In genomic region chr5:43019293-43019614, GRCh38 we compare ENCODE assay signal across 1 cellular context.
TF ChIP-seq lines count a peak whose summit lies in the region.

No MANE protein-coding gene starts in this region.

TF ChIP-seq in HCT116, 20 proteins besides CTCF, POLR2A, EP300 and RAD21 (continued from another document):
- TF ChIP-seq, protein P1, sequence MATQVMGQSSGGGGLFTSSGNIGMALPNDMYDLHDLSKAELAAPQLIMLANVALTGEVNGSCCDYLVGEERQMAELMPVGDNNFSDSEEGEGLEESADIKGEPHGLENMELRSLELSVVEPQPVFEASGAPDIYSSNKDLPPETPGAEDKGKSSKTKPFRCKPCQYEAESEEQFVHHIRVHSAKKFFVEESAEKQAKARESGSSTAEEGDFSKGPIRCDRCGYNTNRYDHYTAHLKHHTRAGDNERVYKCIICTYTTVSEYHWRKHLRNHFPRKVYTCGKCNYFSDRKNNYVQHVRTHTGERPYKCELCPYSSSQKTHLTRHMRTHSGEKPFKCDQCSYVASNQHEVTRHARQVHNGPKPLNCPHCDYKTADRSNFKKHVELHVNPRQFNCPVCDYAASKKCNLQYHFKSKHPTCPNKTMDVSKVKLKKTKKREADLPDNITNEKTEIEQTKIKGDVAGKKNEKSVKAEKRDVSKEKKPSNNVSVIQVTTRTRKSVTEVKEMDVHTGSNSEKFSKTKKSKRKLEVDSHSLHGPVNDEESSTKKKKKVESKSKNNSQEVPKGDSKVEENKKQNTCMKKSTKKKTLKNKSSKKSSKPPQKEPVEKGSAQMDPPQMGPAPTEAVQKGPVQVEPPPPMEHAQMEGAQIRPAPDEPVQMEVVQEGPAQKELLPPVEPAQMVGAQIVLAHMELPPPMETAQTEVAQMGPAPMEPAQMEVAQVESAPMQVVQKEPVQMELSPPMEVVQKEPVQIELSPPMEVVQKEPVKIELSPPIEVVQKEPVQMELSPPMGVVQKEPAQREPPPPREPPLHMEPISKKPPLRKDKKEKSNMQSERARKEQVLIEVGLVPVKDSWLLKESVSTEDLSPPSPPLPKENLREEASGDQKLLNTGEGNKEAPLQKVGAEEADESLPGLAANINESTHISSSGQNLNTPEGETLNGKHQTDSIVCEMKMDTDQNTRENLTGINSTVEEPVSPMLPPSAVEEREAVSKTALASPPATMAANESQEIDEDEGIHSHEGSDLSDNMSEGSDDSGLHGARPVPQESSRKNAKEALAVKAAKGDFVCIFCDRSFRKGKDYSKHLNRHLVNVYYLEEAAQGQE (IDR thresholded peaks at IDR 0.05; ENCODE audit: low read depth) = no peak
- TF ChIP-seq CBX3 (IDR thresholded peaks at IDR 0.05; ENCODE audit: low read depth) (no peak), SIN3A (IDR thresholded peaks at IDR 0.05; ENCODE audit: low read depth) (no peak), EGR1 (IDR thresholded peaks at IDR 0.05; ENCODE audit: low read depth) (no peak), MAX (IDR thresholded peaks at IDR 0.05) (no peak), FOSL1 (IDR thresholded peaks at IDR 0.05; ENCODE audit: low read depth) (no peak), ZFX (IDR thresholded peaks at IDR 0.05) (no peak), EZH2 (IDR thresholded peaks at IDR 0.05) (no peak), SP1 (IDR thresholded peaks at IDR 0.05; ENCODE audit: low read depth) (no peak), CEBPB (IDR thresholded peaks at IDR 0.05; ENCODE audit: low read depth) (no peak), ZNF274 (IDR thresholded peaks at IDR 0.05; ENCODE audit: low read depth, low read length) (no peak), ELF1 (IDR thresholded peaks at IDR 0.05; ENCODE audit: borderline replicate concordance, low read depth) (no peak), POLR2AphosphoS5 (IDR thresholded peaks at IDR 0.05; ENCODE audit: low read depth, low read length) (no peak)
TF ChIP-seq in HCT116: peak in this region for 0.
